In the genomic region with DNA sequence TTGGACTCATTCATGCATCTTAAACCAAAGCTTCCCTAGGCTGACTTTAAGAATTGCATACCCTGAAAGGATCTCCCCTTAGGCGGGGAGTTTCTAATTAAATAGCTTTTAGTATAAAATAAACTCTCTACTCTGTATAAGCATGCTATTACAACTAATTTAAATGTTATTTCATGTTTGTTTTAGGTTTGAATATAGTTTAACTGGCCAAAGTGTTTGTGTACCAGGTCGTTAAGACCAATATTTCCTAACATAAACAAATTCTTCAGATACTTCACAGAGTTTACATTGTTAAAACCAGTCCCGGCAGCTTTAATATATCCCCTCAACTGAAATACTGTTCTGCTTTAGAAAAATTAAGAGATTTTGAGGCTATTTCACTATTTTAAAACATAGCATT, we compare ENCODE assay signal across 1 cellular context.
TF ChIP-seq lines count a peak whose summit lies in the region.

No MANE protein-coding gene starts in this region.

TF ChIP-seq in GM23338, 12 proteins besides CTCF, POLR2A, EP300 and RAD21 (continued from another document):
- TF ChIP-seq, protein P1, sequence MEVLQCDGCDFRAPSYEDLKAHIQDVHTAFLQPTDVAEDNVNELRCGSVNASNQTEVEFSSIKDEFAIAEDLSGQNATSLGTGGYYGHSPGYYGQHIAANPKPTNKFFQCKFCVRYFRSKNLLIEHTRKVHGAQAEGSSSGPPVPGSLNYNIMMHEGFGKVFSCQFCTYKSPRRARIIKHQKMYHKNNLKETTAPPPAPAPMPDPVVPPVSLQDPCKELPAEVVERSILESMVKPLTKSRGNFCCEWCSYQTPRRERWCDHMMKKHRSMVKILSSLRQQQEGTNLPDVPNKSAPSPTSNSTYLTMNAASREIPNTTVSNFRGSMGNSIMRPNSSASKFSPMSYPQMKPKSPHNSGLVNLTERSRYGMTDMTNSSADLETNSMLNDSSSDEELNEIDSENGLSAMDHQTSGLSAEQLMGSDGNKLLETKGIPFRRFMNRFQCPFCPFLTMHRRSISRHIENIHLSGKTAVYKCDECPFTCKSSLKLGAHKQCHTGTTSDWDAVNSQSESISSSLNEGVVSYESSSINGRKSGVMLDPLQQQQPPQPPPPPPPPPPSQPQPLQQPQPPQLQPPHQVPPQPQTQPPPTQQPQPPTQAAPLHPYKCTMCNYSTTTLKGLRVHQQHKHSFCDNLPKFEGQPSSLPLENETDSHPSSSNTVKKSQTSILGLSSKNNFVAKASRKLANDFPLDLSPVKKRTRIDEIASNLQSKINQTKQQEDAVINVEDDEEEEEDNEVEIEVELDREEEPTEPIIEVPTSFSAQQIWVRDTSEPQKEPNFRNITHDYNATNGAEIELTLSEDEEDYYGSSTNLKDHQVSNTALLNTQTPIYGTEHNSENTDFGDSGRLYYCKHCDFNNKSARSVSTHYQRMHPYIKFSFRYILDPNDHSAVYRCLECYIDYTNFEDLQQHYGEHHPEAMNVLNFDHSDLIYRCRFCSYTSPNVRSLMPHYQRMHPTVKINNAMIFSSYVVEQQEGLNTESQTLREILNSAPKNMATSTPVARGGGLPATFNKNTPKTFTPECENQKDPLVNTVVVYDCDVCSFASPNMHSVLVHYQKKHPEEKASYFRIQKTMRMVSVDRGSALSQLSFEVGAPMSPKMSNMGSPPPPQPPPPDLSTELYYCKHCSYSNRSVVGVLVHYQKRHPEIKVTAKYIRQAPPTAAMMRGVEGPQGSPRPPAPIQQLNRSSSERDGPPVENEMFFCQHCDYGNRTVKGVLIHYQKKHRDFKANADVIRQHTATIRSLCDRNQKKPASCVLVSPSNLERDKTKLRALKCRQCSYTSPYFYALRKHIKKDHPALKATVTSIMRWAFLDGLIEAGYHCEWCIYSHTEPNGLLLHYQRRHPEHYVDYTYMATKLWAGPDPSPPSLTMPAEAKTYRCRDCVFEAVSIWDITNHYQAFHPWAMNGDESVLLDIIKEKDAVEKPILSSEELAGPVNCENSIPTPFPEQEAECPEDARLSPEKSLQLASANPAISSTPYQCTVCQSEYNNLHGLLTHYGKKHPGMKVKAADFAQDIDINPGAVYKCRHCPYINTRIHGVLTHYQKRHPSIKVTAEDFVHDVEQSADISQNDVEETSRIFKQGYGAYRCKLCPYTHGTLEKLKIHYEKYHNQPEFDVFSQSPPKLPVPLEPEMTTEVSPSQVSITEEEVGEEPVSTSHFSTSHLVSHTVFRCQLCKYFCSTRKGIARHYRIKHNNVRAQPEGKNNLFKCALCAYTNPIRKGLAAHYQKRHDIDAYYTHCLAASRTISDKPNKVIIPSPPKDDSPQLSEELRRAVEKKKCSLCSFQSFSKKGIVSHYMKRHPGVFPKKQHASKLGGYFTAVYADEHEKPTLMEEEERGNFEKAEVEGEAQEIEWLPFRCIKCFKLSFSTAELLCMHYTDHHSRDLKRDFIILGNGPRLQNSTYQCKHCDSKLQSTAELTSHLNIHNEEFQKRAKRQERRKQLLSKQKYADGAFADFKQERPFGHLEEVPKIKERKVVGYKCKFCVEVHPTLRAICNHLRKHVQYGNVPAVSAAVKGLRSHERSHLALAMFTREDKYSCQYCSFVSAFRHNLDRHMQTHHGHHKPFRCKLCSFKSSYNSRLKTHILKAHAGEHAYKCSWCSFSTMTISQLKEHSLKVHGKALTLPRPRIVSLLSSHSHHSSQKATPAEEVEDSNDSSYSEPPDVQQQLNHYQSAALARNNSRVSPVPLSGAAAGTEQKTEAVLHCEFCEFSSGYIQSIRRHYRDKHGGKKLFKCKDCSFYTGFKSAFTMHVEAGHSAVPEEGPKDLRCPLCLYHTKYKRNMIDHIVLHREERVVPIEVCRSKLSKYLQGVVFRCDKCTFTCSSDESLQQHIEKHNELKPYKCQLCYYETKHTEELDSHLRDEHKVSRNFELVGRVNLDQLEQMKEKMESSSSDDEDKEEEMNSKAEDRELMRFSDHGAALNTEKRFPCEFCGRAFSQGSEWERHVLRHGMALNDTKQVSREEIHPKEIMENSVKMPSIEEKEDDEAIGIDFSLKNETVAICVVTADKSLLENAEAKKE (CRISPR knock-in tag; IDR thresholded peaks at IDR 0.05) = no peak
- TF ChIP-seq CREB1 (CRISPR knock-in tag; IDR thresholded peaks at IDR 0.05; ENCODE audit: low read depth) (no peak), POLR2AphosphoS5 (IDR thresholded peaks at IDR 0.05; ENCODE audit: low read depth) (no peak), EZH2 (IDR thresholded peaks at IDR 0.05; ENCODE audit: low read depth, unreplicated experiment) (no peak)
- TF ChIP-seq, protein P2, sequence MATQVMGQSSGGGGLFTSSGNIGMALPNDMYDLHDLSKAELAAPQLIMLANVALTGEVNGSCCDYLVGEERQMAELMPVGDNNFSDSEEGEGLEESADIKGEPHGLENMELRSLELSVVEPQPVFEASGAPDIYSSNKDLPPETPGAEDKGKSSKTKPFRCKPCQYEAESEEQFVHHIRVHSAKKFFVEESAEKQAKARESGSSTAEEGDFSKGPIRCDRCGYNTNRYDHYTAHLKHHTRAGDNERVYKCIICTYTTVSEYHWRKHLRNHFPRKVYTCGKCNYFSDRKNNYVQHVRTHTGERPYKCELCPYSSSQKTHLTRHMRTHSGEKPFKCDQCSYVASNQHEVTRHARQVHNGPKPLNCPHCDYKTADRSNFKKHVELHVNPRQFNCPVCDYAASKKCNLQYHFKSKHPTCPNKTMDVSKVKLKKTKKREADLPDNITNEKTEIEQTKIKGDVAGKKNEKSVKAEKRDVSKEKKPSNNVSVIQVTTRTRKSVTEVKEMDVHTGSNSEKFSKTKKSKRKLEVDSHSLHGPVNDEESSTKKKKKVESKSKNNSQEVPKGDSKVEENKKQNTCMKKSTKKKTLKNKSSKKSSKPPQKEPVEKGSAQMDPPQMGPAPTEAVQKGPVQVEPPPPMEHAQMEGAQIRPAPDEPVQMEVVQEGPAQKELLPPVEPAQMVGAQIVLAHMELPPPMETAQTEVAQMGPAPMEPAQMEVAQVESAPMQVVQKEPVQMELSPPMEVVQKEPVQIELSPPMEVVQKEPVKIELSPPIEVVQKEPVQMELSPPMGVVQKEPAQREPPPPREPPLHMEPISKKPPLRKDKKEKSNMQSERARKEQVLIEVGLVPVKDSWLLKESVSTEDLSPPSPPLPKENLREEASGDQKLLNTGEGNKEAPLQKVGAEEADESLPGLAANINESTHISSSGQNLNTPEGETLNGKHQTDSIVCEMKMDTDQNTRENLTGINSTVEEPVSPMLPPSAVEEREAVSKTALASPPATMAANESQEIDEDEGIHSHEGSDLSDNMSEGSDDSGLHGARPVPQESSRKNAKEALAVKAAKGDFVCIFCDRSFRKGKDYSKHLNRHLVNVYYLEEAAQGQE (IDR thresholded peaks at IDR 0.05; ENCODE audit: unreplicated experiment) = no peak
